29 cellular contexts compared by ENCODE assay signal in genomic region chr4:113834302-113834701, GRCh38.
"Had no signal": no experiment of that assay in that cellular context is flagged by ENCODE, and none has a peak within 500 bp of the region (broad histone marks: within the 10 kb centered on the region; RNA-seq: fewer than 3 reads in every experiment).

No MANE protein-coding gene starts in this region.

- H3K4me1 Mint-ChIP-seq: activated CD4-positive, alpha-beta T cell treated with anti-CD3 and anti-CD28 coated beads, Interleukin-2, amount 10 ng/mL, durations not matched to agents 24 days and 14 days; activated CD8-positive, alpha-beta memory T cell treated with anti-CD3 and anti-CD28 coated beads, Interleukin-2, amount 10 ng/mL, durations not matched to agents 7 days and 5 days; activated T-helper 17 cell treated with anti-CD3 and anti-CD28 coated beads, Interleukin-2, amount 50 U/mL, for 72 hours had no signal

- ATAC-seq: activated CD8-positive, alpha-beta memory T cell treated with anti-CD3 and anti-CD28 coated beads, Interleukin-2, amount 10 ng/mL, durations not matched to agents 7 days and 5 days; activated T-helper 17 cell treated with anti-CD3 and anti-CD28 coated beads, Interleukin-2, amount 50 U/mL, for 72 hours; Panc1; Right ventricle myocardium inferior had no signal

- H3K27ac ChIP-seq: colonic mucosa had no signal

- FAIRE-seq: TTC549 had no signal

- H3K27me3 ChIP-seq: colonic mucosa, MG63 had no signal

- H3K4me1 ChIP-seq: colonic mucosa had no signal

- H3K4me3 Mint-ChIP-seq: activated B cell treated with CpG ODN at 0.5 μM for 24 hours; activated CD4-positive, alpha-beta T cell treated with anti-CD3 and anti-CD28 coated beads, Interleukin-2, amount 10 ng/mL, durations not matched to agents 24 days and 14 days; activated CD8-positive, alpha-beta memory T cell treated with anti-CD3 and anti-CD28 coated beads, Interleukin-2, amount 10 ng/mL, durations not matched to agents 7 days and 5 days; activated naive CD4-positive, alpha-beta T cell treated with anti-CD3 and anti-CD28 coated beads for 36 hours; activated naive CD8-positive, alpha-beta T cell; activated T-helper 17 cell treated with anti-CD3 and anti-CD28 coated beads, Interleukin-2, amount 50 U/mL, for 72 hours; T-helper 1 cell treated with Interleukin-12 subunit alpha and Interleukin-12 subunit beta and Interleukin-4 antibody, amounts not matched to agents 30 μg/mL and 1 μg/mL, for 36 hours had no signal

- DNase-seq: activated B cell treated with CpG ODN at 0.5 μM for 24 hours; activated CD4-positive, alpha-beta T cell treated with anti-CD3 and anti-CD28 coated beads for 1 hour; activated CD4-positive, alpha-beta T cell treated with anti-CD3 and anti-CD28 coated beads, Interleukin-2, amount 10 ng/mL, durations not matched to agents 24 days and 14 days; activated CD4-positive, alpha-beta T cell treated with anti-CD3 and anti-CD28 coated beads, Interleukin-2, amount 50 U/mL, for 48 hours; activated CD8-positive, alpha-beta memory T cell treated with anti-CD3 and anti-CD28 coated beads, Interleukin-2, amount 10 ng/mL, durations not matched to agents 7 days and 5 days; activated gamma-delta T cell; activated naive CD4-positive, alpha-beta T cell treated with anti-CD3 and anti-CD28 coated beads for 36 hours; activated T-cell treated with anti-CD3 and anti-CD28 coated beads, Interleukin-2, amount 50 U/mL, for 48 hours; caudate nucleus; colonic mucosa; MG63; MV-4-11; NCI-H1105; NCI-H1436; NCI-H1694 treated with DMSO at 0.1 percent for 48 hours; NCI-H2029 treated with DMSO at 0.1 percent for 48 hours; NCI-H2171; NCI-H2227 treated with DMSO at 0.1 percent for 48 hours; NCI-H446 treated with DMSO at 0.1 percent for 48 hours; NCI-H524 treated with DMSO at 0.1 percent for 48 hours; NCI-H82; RPMI8226; T-helper 9 cell had no signal

- H3K4me3 ChIP-seq: colonic mucosa, MG63 had no signal

- H3K36me3 ChIP-seq: colonic mucosa, MG63 had no signal

- H3K9me3 Mint-ChIP-seq: activated B cell treated with CpG ODN at 0.5 μM for 24 hours; activated naive CD4-positive, alpha-beta T cell treated with anti-CD3 and anti-CD28 coated beads for 36 hours; activated T-helper 17 cell treated with anti-CD3 and anti-CD28 coated beads, Interleukin-2, amount 50 U/mL, for 72 hours; T-helper 1 cell treated with Interleukin-12 subunit alpha and Interleukin-12 subunit beta and Interleukin-4 antibody, amounts not matched to agents 30 μg/mL and 1 μg/mL, for 36 hours had no signal

- H3K36me3 Mint-ChIP-seq: activated CD8-positive, alpha-beta memory T cell treated with anti-CD3 and anti-CD28 coated beads, Interleukin-2, amount 10 ng/mL, durations not matched to agents 7 days and 5 days; activated naive CD8-positive, alpha-beta T cell had no signal

- H3K27ac Mint-ChIP-seq: activated B cell treated with CpG ODN at 0.5 μM for 24 hours; activated CD4-positive, alpha-beta T cell treated with anti-CD3 and anti-CD28 coated beads, Interleukin-2, amount 10 ng/mL, durations not matched to agents 24 days and 14 days; activated CD8-positive, alpha-beta memory T cell treated with anti-CD3 and anti-CD28 coated beads, Interleukin-2, amount 10 ng/mL, durations not matched to agents 7 days and 5 days; activated naive CD4-positive, alpha-beta T cell treated with anti-CD3 and anti-CD28 coated beads for 36 hours; activated naive CD8-positive, alpha-beta T cell; activated T-helper 17 cell treated with anti-CD3 and anti-CD28 coated beads, Interleukin-2, amount 50 U/mL, for 72 hours; T-helper 1 cell treated with Interleukin-12 subunit alpha and Interleukin-12 subunit beta and Interleukin-4 antibody, amounts not matched to agents 30 μg/mL and 1 μg/mL, for 36 hours had no signal

- H3K9me3 ChIP-seq: colonic mucosa, MG63 had no signal

- H3K27me3 Mint-ChIP-seq: activated B cell treated with CpG ODN at 0.5 μM for 24 hours; activated naive CD8-positive, alpha-beta T cell; activated T-helper 17 cell treated with anti-CD3 and anti-CD28 coated beads, Interleukin-2, amount 50 U/mL, for 72 hours had no signal
